15 cellular contexts compared by ENCODE assay signal in the genomic region with DNA sequence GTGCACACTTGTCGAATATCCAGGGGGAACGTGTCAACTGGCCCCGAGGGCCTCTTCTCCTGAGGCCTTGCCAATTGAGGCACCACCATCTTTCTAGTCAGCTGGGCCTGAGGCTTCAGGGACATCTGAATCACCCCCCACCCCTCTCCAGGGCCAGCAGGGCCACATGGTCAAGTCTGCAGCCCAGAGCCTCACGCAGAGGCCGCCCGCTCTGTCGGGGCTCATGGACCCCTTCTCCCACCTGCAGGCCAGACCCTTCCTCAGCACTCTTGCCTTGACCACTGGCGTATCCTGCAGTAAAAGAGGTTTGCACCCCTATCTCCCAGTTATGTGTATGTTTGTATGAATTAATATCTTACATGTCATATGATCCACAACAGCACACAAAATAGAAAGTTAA.
DNase-seq lines count a peak whose midpoint lies in the region; TF ChIP-seq lines count a peak whose summit lies in the region.
"Had no signal": no experiment of that assay in that cellular context is flagged by ENCODE, and none has a peak within 500 bp of the region (broad histone marks: within the 10 kb centered on the region; RNA-seq: fewer than 3 reads in every experiment).

No MANE protein-coding gene starts in this region.

- H2AFZ ChIP-seq in osteoblast (ENCODE audit: low read length) = no peak overlapping the region

- H3K4me1 ChIP-seq in osteoblast (ENCODE audit: insufficient read depth, low read length) = peaks cover 16% of the 10 kb centered on the region
- H3K4me1 ChIP-seq: A549 had no signal

- no peaks in the 10 kb centered on the region for H3K27me3 ChIP-seq in dorsolateral prefrontal cortex
- no peaks in the 10 kb centered on the region for H3K27me3 ChIP-seq in osteoblast (ENCODE audit: insufficient read depth, low read length)
- H3K27me3 ChIP-seq: BE2C had no signal

- peak in 1 of 10 donors; percentile 35 for DNase-seq in dorsolateral prefrontal cortex
- peak; percentile 56 for DNase-seq in osteoblast (ENCODE audit: insufficient read length, low spot score, missing footprints)
- no peak for DNase-seq in activated gamma-delta T cell (lab: John Stamatoyannopoulos, UW)
- DNase-seq in NCI-H1694 treated with DMSO at 0.1 percent for 48 hours (lab: John Stamatoyannopoulos, UW) = no peak
- DNase-seq in activated effector memory CD4-positive, alpha-beta T cell treated with anti-CD3 and anti-CD28 coated beads, Interleukin-2, amount 50 U/mL, for 16 hours = no peak
- DNase-seq: BE2C; CD4-positive, alpha-beta memory T cell; DND-41; GDM1; GOT3; H9 had no signal

- H3K4me1 Mint-ChIP-seq in brain = peaks cover 47% of the 10 kb centered on the region
- H3K4me1 Mint-ChIP-seq: CD4-positive, alpha-beta memory T cell had no signal

- no peak overlapping the region for H3K4me3 Mint-ChIP-seq in brain
- H3K4me3 Mint-ChIP-seq: CD4-positive, alpha-beta memory T cell; H9 had no signal

- H3K27ac ChIP-seq in dorsolateral prefrontal cortex = peak overlapping the region in 39 of 59 donors; percentile 27 to 98 (median 86)
- H3K27ac ChIP-seq in osteoblast (ENCODE audit: low read depth, low read length) = no peak overlapping the region
- peak overlapping the region; percentile 87 for H3K27ac ChIP-seq in temporal lobe (ENCODE audit: low read depth, low read length)
- H3K27ac ChIP-seq: A549, C4-2B had no signal

- H3K79me2 ChIP-seq in osteoblast (ENCODE audit: insufficient read depth, low read length) = no peaks in the 10 kb centered on the region

- no peak overlapping the region for H3K4me2 ChIP-seq in osteoblast (ENCODE audit: insufficient read depth, low read length)
- H3K4me2 ChIP-seq: A549 had no signal

- H3K9me3 ChIP-seq in osteoblast (ENCODE audit: low read depth, low read length) = no peaks in the 10 kb centered on the region
- H3K9me3 ChIP-seq: A549, BE2C had no signal

- intact Hi-C loops in dorsolateral prefrontal cortex (cut with DNase I) = no loop called here

- no peak for TF ChIP-seq CTCF in brain (conservative IDR thresholded peaks at IDR 0.05)
- TF ChIP-seq CTCF in dorsolateral prefrontal cortex (IDR thresholded peaks at IDR 0.05 in 54 of 56, conservative IDR thresholded peaks at IDR 0.05 in 2 of 56; ENCODE audit: low read depth in 1 of 56, partially characterized antibody in 56 of 56) = no peak
- TF ChIP-seq CTCF in osteoblast (IDR thresholded peaks at IDR 0.05; ENCODE audit: extremely low read depth, low read depth, low read length) = no peak

- H3K9me3 Mint-ChIP-seq in brain = no peaks in the 10 kb centered on the region
- H3K9me3 Mint-ChIP-seq: H9 had no signal

- no peaks in the 10 kb centered on the region for H3K36me3 ChIP-seq in osteoblast (ENCODE audit: insufficient read depth, low read length)

- H3K27ac Mint-ChIP-seq in brain = peak overlapping the region in 3 of 5 experiments; percentile 16 to 77 (median 54)
- H3K27ac Mint-ChIP-seq: CD4-positive, alpha-beta memory T cell had no signal

- H3K27me3 Mint-ChIP-seq in brain = peaks cover 2% of the 10 kb centered on the region
- H3K27me3 Mint-ChIP-seq: CD4-positive, alpha-beta memory T cell had no signal

- no peak overlapping the region for H3K4me3 ChIP-seq in dorsolateral prefrontal cortex
- H3K4me3 ChIP-seq in osteoblast (ENCODE audit: insufficient read depth, low read length) = no peak overlapping the region
- H3K4me3 ChIP-seq: A549 had no signal

- peaks cover 9% of the 10 kb centered on the region for H3K36me3 Mint-ChIP-seq in brain
- H3K36me3 Mint-ChIP-seq: CD4-positive, alpha-beta memory T cell had no signal

- no peaks in the 10 kb centered on the region for H4K20me1 ChIP-seq in osteoblast (ENCODE audit: insufficient read depth, low read length)
